In genomic region chr19:56765107-56765506, GRCh38 we compare ENCODE assay signal across 9 cellular contexts.
DNase-seq lines count a peak whose midpoint lies in the region; ATAC-seq and TF ChIP-seq lines count a peak whose summit lies in the region.
"Had no signal": no experiment of that assay in that cellular context is flagged by ENCODE, and none has a peak within 500 bp of the region (broad histone marks: within the 10 kb centered on the region; RNA-seq: fewer than 3 reads in every experiment).

No MANE protein-coding gene starts in this region.

- DNase-seq in LNCaP clone FGC (ENCODE audit: low read depth) (peak; percentile 35), adrenal gland (peak; percentile 67 to 87 (median 78)), iris pigment epithelial cell (ENCODE audit: low read depth) (peak; percentile 3), AG08396 (ENCODE audit: low spot score) (no peak), NCI-H524 (lab: John Stamatoyannopoulos, UW) (no peak), GM23338 (ENCODE audit: low spot score) (no peak), EL (no peak)
- peak in 2 of 3 donors; percentile 1 to 2 for DNase-seq in stimulated activated CD4-positive, alpha-beta T cell treated with anti-CD3 and anti-CD28 coated beads, Interleukin-12 subunit alpha, Interleukin-12 subunit beta, amount 100 ng/mL, for 48 hours (ENCODE audit: low read depth in 2 of 3, low spot score in 1 of 3)
- DNase-seq: NCI-H2081 treated with DMSO at 0.1 percent for 48 hours had no signal

- TF ChIP-seq CTCF in LNCaP clone FGC (IDR thresholded peaks at IDR 0.05; ENCODE audit: control insufficient read depth, extremely low read depth, insufficient read depth) (no peak), adrenal gland (IDR thresholded peaks at IDR 0.05) (no peak), GM23338 (conservative IDR thresholded peaks at IDR 0.05; ENCODE audit: low read depth in 2 of 2) (no peak)

- H3K9me3 Mint-ChIP-seq in GM23338 = peaks cover 98% of the 10 kb centered on the region

- no peaks in the 10 kb centered on the region for H3K79me2 ChIP-seq in GM23338 (replicated peaks; ENCODE audit: insufficient read depth)

- no peak for TF ChIP-seq POLR2A in adrenal gland (IDR thresholded peaks at IDR 0.05)

- no peak overlapping the region for H3K4me3 Mint-ChIP-seq in GM23338

- WGBS in adrenal gland, 4 donors = 2 to 4% (median 3%) methylated on average over 28 of the region's 28 CpGs

- intact Hi-C loops in adrenal gland (cut with DNase I) = no loop called here

- peak overlapping the region; percentile 81 for H3K4me3 ChIP-seq in LNCaP clone FGC (ENCODE audit: low read depth, low read length)
- peak overlapping the region in 3 of 4 donors; percentile 24 to 49 (median 33) for H3K4me3 ChIP-seq in adrenal gland
- no peak overlapping the region for H3K4me3 ChIP-seq in GM23338

- H3F3A ChIP-seq in GM23338 (replicated peaks; ENCODE audit: low read depth) = no peaks in the 10 kb centered on the region

- H3K4me1 Mint-ChIP-seq in GM23338 = no peaks in the 10 kb centered on the region

- no peaks in the 10 kb centered on the region for H3K9me3 ChIP-seq in adrenal gland (replicated peaks in 1 of 3)

- H3K36me3 ChIP-seq in adrenal gland (replicated peaks in 1 of 2) (no peaks in the 10 kb centered on the region), GM23338 (ENCODE audit: insufficient read depth) (no peaks in the 10 kb centered on the region)

- H3K27ac ChIP-seq in adrenal gland (no peak overlapping the region), GM23338 (ENCODE audit: low read depth) (no peak overlapping the region)

- H3K27ac Mint-ChIP-seq in GM23338 = no peak overlapping the region

- no peaks in the 10 kb centered on the region for H4K20me1 ChIP-seq in GM23338 (replicated peaks; ENCODE audit: insufficient read depth)

- H3K27me3 Mint-ChIP-seq in GM23338 (ENCODE audit: insufficient read depth, low read depth, poor library complexity) = peaks cover 6% of the 10 kb centered on the region

- no peak overlapping the region for H2AFZ ChIP-seq in GM23338

- H3K27me3 ChIP-seq in adrenal gland (no peaks in the 10 kb centered on the region), GM23338 (ENCODE audit: insufficient read depth) (no peaks in the 10 kb centered on the region)

- no peak overlapping the region for H3K4me2 ChIP-seq in GM23338

- no peak for ATAC-seq in GM23338

- no peaks in the 10 kb centered on the region for H3K9me2 ChIP-seq in GM23338 (ENCODE audit: insufficient read depth)

- peaks cover 4 to 5% of the 10 kb centered on the region in 2 donors for H3K4me1 ChIP-seq in adrenal gland (replicated peaks in 1 of 2)
- no peaks in the 10 kb centered on the region for H3K4me1 ChIP-seq in GM23338 (ENCODE audit: insufficient read depth)

- H3K36me3 Mint-ChIP-seq in GM23338 (ENCODE audit: low read depth) = peaks cover 40% of the 10 kb centered on the region

TF ChIP-seq in GM23338, 12 proteins besides CTCF, POLR2A, EP300 and RAD21 (continues in another document):
- TF ChIP-seq EZH2phosphoT487 (IDR thresholded peaks at IDR 0.05; ENCODE audit: unreplicated experiment) = no peak
- TF ChIP-seq ZNF114 (CRISPR knock-in tag; IDR thresholded peaks at IDR 0.05) = no peak
- TF ChIP-seq STAT1 (IDR thresholded peaks at IDR 0.05; ENCODE audit: unreplicated experiment) = no peak
- no peak for TF ChIP-seq ETS1 (IDR thresholded peaks at IDR 0.05)
- no peak for TF ChIP-seq ZNF331 (CRISPR knock-in tag; IDR thresholded peaks at IDR 0.05; ENCODE audit: low read depth)
- no peak for TF ChIP-seq NANOG (IDR thresholded peaks at IDR 0.05; ENCODE audit: borderline replicate concordance)
- no peak for TF ChIP-seq ZNF462 (CRISPR knock-in tag; IDR thresholded peaks at IDR 0.05)
- TF ChIP-seq EZH2 (IDR thresholded peaks at IDR 0.05; ENCODE audit: low read depth, unreplicated experiment) = no peak

Comparison
In these comparisons a context has a peak if more than half of its experiments do, and no peak if none do; other contexts are left out.
1. DNase-seq: peak in LNCaP clone FGC (single experiment), adrenal gland (7 of 7), iris pigment epithelial cell (single experiment) and stimulated activated CD4-positive, alpha-beta T cell treated with anti-CD3 and anti-CD28 coated beads, Interleukin-12 subunit alpha, Interleukin-12 subunit beta, amount 100 ng/mL, for 48 hours (2 of 3); none in AG08396 (single experiment), NCI-H524 (0 of 2), GM23338 (single experiment) and EL (single experiment).